18 cellular contexts compared by ENCODE assay signal in the genomic region with DNA sequence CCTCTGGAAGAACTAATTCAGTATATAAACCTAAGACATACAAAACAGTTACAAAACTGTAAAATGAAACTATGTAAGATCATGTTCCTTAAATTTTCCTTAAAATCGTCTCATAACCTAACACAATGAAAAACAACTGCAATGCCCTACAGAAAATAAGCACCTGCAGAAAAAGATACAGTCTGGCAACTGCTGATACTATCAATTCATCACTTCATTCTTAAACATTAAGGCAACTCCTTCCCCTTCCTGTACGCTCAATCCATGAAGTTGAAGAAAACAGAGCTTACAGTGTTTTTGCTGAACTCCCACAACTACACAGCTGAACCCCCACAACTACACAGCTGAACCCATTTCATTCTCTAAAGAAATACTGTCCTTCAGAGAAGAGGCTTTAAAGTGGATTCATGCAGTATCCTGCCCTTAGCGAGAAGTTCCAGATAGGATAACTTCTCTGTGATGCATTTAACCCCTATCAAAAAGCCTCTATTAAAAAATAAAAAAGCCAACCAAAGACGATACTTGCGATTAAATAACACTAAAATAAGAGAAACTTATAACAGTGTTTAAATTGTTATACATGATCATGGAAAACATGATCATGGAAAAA. TPM values are rescaled to one million over a fixed set of nuclear protein-coding genes. Genes with fewer than 3 reads are reported as not detected.
A peak's percentile ranks its signal among the peaks of the same experiment; 100 is the strongest.
DNase-seq lines count a peak whose midpoint lies in the region; ATAC-seq and TF ChIP-seq lines count a peak whose summit lies in the region.
"Had no signal": no experiment of that assay in that cellular context is flagged by ENCODE, and none has a peak within 500 bp of the region (broad histone marks: within the 10 kb centered on the region; RNA-seq: fewer than 3 reads in every experiment).

No MANE protein-coding gene starts in this region.

- CTCF ChIA-PET in CD8-positive, alpha-beta memory T cell (lab: Charles Lee) = no interaction called here

- no peak overlapping the region for H3K4me3 Mint-ChIP-seq in CD8-positive, alpha-beta memory T cell
- no peak overlapping the region for H3K4me3 Mint-ChIP-seq in central memory CD8-positive, alpha-beta T cell
- no peak overlapping the region for H3K4me3 Mint-ChIP-seq in nephron progenitor cell
- H3K4me3 Mint-ChIP-seq: immature natural killer cell, T-cell had no signal

- peaks cover 24 to 56% (median 27%) of the 10 kb centered on the region in 3 donors for H3K4me1 Mint-ChIP-seq in CD8-positive, alpha-beta memory T cell
- peaks cover 12% of the 10 kb centered on the region for H3K4me1 Mint-ChIP-seq in central memory CD8-positive, alpha-beta T cell
- peaks cover 24% of the 10 kb centered on the region for H3K4me1 Mint-ChIP-seq in nephron progenitor cell

- TF ChIP-seq CTCF in KMS-11 (conservative IDR thresholded peaks at IDR 0.05; ENCODE audit: low read depth, low read length) (no peak), nephron progenitor cell (IDR thresholded peaks at IDR 0.05) (no peak)

- no peaks in the 10 kb centered on the region for H4K20me1 ChIP-seq in KMS-11 (ENCODE audit: insufficient read depth)

- H3K79me2 ChIP-seq in KMS-11 (ENCODE audit: insufficient read depth, low read depth) = peaks cover 15% of the 10 kb centered on the region; the same call in 1 of the 2 replicates

- no peaks in the 10 kb centered on the region for H3K9me3 Mint-ChIP-seq in CD8-positive, alpha-beta memory T cell
- H3K9me3 Mint-ChIP-seq in central memory CD8-positive, alpha-beta T cell = no peaks in the 10 kb centered on the region
- no peaks in the 10 kb centered on the region for H3K9me3 Mint-ChIP-seq in nephron progenitor cell
- H3K9me3 Mint-ChIP-seq: immature natural killer cell, T-cell had no signal

- peaks cover 5% of the 10 kb centered on the region for H3K4me1 ChIP-seq in CD8-positive, alpha-beta memory T cell (ENCODE audit: insufficient read depth, low read length)
- peaks cover 30% of the 10 kb centered on the region for H3K4me1 ChIP-seq in KMS-11 (ENCODE audit: low read depth, poor library complexity, severe bottlenecking)

- H3K27me3 Mint-ChIP-seq in CD8-positive, alpha-beta memory T cell = no peaks in the 10 kb centered on the region
- H3K27me3 Mint-ChIP-seq in central memory CD8-positive, alpha-beta T cell = no peaks in the 10 kb centered on the region
- peaks cover 2% of the 10 kb centered on the region for H3K27me3 Mint-ChIP-seq in nephron progenitor cell (ENCODE audit: low read depth, poor library complexity)
- H3K27me3 Mint-ChIP-seq: T-cell had no signal

- H3K27me3 ChIP-seq in CD8-positive, alpha-beta memory T cell (ENCODE audit: insufficient read depth, low read length, poor library complexity, severe bottlenecking) = no peaks in the 10 kb centered on the region
- no peaks in the 10 kb centered on the region for H3K27me3 ChIP-seq in KMS-11 (ENCODE audit: insufficient read depth, low read depth)
- H3K27me3 ChIP-seq: BE2C, MG63 had no signal

- no peak overlapping the region for H3K9ac ChIP-seq in KMS-11

- no peak for DNase-seq in CD8-positive, alpha-beta memory T cell
- no peak for DNase-seq in central memory CD8-positive, alpha-beta T cell (ENCODE audit: low spot score in 2 of 2)
- DNase-seq in nephron progenitor cell (no peak), NCI-H446 (lab: John Stamatoyannopoulos, UW) (no peak), UCSD-AML1 (lab: John Stamatoyannopoulos, UW; ENCODE audit: unreplicated experiment) (no peak), NCI-H510A (lab: John Stamatoyannopoulos, UW) (no peak), glomerular visceral epithelial cell (ENCODE audit: extremely low spot score) (no peak)
- DNase-seq: activated T-cell treated with anti-CD3 and anti-CD28 coated beads, Interleukin-2, amount 50 U/mL, for 48 hours; anterior cingulate cortex; BE2C; immature natural killer cell; MG63; midbrain; posterior cingulate gyrus; stimulated activated CD4-positive, alpha-beta T cell treated with anti-CD3 and anti-CD28 coated beads, Interleukin-15, amount 100 ng/mL, for 24 hours; T-cell; trophoblast cell had no signal

- no peak overlapping the region for H3K4me3 ChIP-seq in CD8-positive, alpha-beta memory T cell (ENCODE audit: low read length)
- no peak overlapping the region for H3K4me3 ChIP-seq in KMS-11 (IDR thresholded peaks at IDR 0.05; ENCODE audit: insufficient read depth, low read depth, low read length)
- H3K4me3 ChIP-seq: MG63 had no signal

- no peak overlapping the region for H3K27ac Mint-ChIP-seq in CD8-positive, alpha-beta memory T cell
- peak overlapping the region; percentile 8 for H3K27ac Mint-ChIP-seq in central memory CD8-positive, alpha-beta T cell (ENCODE audit: low read depth)
- peak overlapping the region; percentile 78 for H3K27ac Mint-ChIP-seq in nephron progenitor cell
- H3K27ac Mint-ChIP-seq: immature natural killer cell, T-cell had no signal

- POLR2A ChIA-PET in CD8-positive, alpha-beta memory T cell (lab: Charles Lee) = no interaction called here

- H3K9me3 ChIP-seq in CD8-positive, alpha-beta memory T cell (ENCODE audit: low read length) = no peaks in the 10 kb centered on the region
- H3K9me3 ChIP-seq: BE2C, MG63 had no signal

- H2AFZ ChIP-seq in KMS-11 (ENCODE audit: low read depth) = no peak overlapping the region

- peak overlapping the region; percentile 7 for H3K27ac ChIP-seq in CD8-positive, alpha-beta memory T cell (ENCODE audit: low read depth, low read length)
- no peak overlapping the region for H3K27ac ChIP-seq in KMS-11

- ATAC-seq in central memory CD8-positive, alpha-beta T cell (replicated peaks; ENCODE audit: extremely low read depth, poor library complexity, severe bottlenecking) = no peak
- ATAC-seq: T-cell had no signal

- no peaks in the 10 kb centered on the region for H3K36me3 Mint-ChIP-seq in CD8-positive, alpha-beta memory T cell
- H3K36me3 Mint-ChIP-seq in central memory CD8-positive, alpha-beta T cell (ENCODE audit: insufficient read depth) = no peaks in the 10 kb centered on the region
- H3K36me3 Mint-ChIP-seq in nephron progenitor cell (ENCODE audit: low read depth) = peaks cover 20% of the 10 kb centered on the region
- H3K36me3 Mint-ChIP-seq: immature natural killer cell had no signal

- no peaks in the 10 kb centered on the region for H3K36me3 ChIP-seq in CD8-positive, alpha-beta memory T cell (ENCODE audit: insufficient read depth, low read length)
- no peaks in the 10 kb centered on the region for H3K36me3 ChIP-seq in KMS-11 (ENCODE audit: insufficient read depth)
- H3K36me3 ChIP-seq: BE2C, MG63 had no signal

- 0 out of 2 replicates have a peak overlapping the region, but pooled peaks have one; percentile 13 for H3K4me2 ChIP-seq in KMS-11

RNA-seq across cellular contexts. Expression of a gene that starts 50.0 kb away (rescaled TPM):
- 10 to 100 TPM; 41.7 to 46.0 TPM for total RNA-seq in CD8-positive, alpha-beta memory T cell
- 51.9 TPM for polyA plus RNA-seq in CD8-positive, alpha-beta memory T cell

Comparison
In these comparisons a context has a peak if more than half of its experiments do, and no peak if none do; other contexts are left out.
1. H3K27ac Mint-ChIP-seq: peak in central memory CD8-positive, alpha-beta T cell (single experiment) and nephron progenitor cell (single experiment); none in CD8-positive, alpha-beta memory T cell (0 of 8).